Comparison of ENCODE assay signal across 13 cellular contexts in the genomic region with DNA sequence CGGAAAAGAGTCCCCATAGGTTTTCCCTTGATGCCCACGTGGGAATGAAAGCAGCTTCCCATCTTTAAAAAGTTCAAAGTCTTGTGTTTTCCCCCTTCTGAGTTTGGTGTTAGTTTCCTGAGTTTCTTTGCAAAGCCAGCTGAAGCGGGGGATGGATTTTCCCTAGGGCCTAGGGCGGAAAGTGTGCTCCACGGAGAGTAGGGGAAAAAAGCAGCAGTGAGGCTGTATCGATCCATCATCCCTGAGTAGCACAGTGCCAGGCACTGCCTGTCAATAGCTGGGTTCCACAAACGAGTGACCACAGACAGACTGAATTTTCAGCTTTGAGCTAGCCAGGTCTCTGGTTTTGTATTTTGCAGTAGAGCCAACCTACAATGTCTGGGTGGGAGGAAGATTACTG. TPM values are rescaled to one million over a fixed set of nuclear protein-coding genes. Genes with fewer than 3 reads are reported as not detected.
DNase-seq lines count a peak whose midpoint lies in the region; ATAC-seq and TF ChIP-seq lines count a peak whose summit lies in the region.
"Had no signal": no experiment of that assay in that cellular context is flagged by ENCODE, and none has a peak within 500 bp of the region (broad histone marks: within the 10 kb centered on the region; RNA-seq: fewer than 3 reads in every experiment).

No MANE protein-coding gene starts in this region.

- 38 to 49% (median 44%) methylated on average over 7 of the region's 7 CpGs for WGBS in heart left ventricle, 4 donors
- 47% methylated on average over 7 of the region's 7 CpGs for WGBS in hepatocyte (ENCODE audit: low lambda C conversion rate, missing lambda C conversion rate)
- 60 to 63% (median 61%) methylated on average over 7 of the region's 7 CpGs for WGBS in psoas muscle, 3 donors
- 46% methylated on average over 7 of the region's 7 CpGs for WGBS in urinary bladder

- H4K20me1 ChIP-seq in hepatocyte (ENCODE audit: insufficient read depth, poor library complexity, severe bottlenecking) (peaks cover 2% of the 10 kb centered on the region), MM.1S (ENCODE audit: insufficient read depth, low read length) (no peaks in the 10 kb centered on the region)

- H3K27me3 ChIP-seq in heart left ventricle (peaks cover 0 to 23% (median 0%) of the 10 kb centered on the region in 9 donors), hepatocyte (peaks cover 8% of the 10 kb centered on the region), psoas muscle (ENCODE audit: insufficient read depth in 3 of 3, low read length in 2 of 3) (no peaks in the 10 kb centered on the region), MM.1S (replicated peaks; ENCODE audit: insufficient read depth, low read length) (no peaks in the 10 kb centered on the region)
- H3K27me3 ChIP-seq in CD4-positive, alpha-beta memory T cell (ENCODE audit: insufficient read depth, low read length) = peaks cover 9% of the 10 kb centered on the region

- no peak for ATAC-seq in heart left ventricle
- ATAC-seq in Right ventricle myocardium inferior = no peak
- ATAC-seq in psoas muscle = no peak
- ATAC-seq in GM21515 (IDR thresholded peaks at IDR 0.05; ENCODE audit: unreplicated experiment) = no peak
- ATAC-seq: T-cell had no signal

- no peak overlapping the region for H3K9ac ChIP-seq in MM.1S (ENCODE audit: low read length)

- DNase-seq in heart left ventricle (no peak), Right ventricle myocardium inferior (ENCODE audit: missing footprints) (no peak), hepatocyte (ENCODE audit: low spot score) (no peak), psoas muscle (no peak), MM.1S (no peak)
- DNase-seq in CD4-positive, alpha-beta memory T cell = no peak
- DNase-seq: activated CD4-positive, alpha-beta T cell treated with anti-CD3 and anti-CD28 coated beads, Interleukin-2, amount 10 ng/mL, durations not matched to agents 24 days and 14 days; central memory CD4-positive, alpha-beta T cell; T-cell had no signal

- no peaks in the 10 kb centered on the region for H3K36me3 Mint-ChIP-seq in CD4-positive, alpha-beta memory T cell
- H3K36me3 Mint-ChIP-seq: T-cell had no signal

- H3K4me3 ChIP-seq in heart left ventricle = peak overlapping the region; percentile 43 to 84 (median 66)
- H3K4me3 ChIP-seq in hepatocyte = peak overlapping the region; percentile 89
- peak overlapping the region; percentile 89 for H3K4me3 ChIP-seq in psoas muscle
- H3K4me3 ChIP-seq in urinary bladder (ENCODE audit: low read depth, low read length) = peak overlapping the region; percentile 66
- H3K4me3 ChIP-seq in MM.1S (ENCODE audit: low read length) = no peak overlapping the region
- no peak overlapping the region for H3K4me3 ChIP-seq in CD4-positive, alpha-beta memory T cell (ENCODE audit: low read length in 2 of 2)

- no peaks in the 10 kb centered on the region for H3K4me1 Mint-ChIP-seq in CD4-positive, alpha-beta memory T cell
- H3K4me1 Mint-ChIP-seq: activated CD4-positive, alpha-beta T cell treated with anti-CD3 and anti-CD28 coated beads, Interleukin-2, amount 10 ng/mL, durations not matched to agents 24 days and 14 days had no signal

- H3K27ac Mint-ChIP-seq in CD4-positive, alpha-beta memory T cell = no peak overlapping the region
- H3K27ac Mint-ChIP-seq: activated CD4-positive, alpha-beta T cell treated with anti-CD3 and anti-CD28 coated beads, Interleukin-2, amount 10 ng/mL, durations not matched to agents 24 days and 14 days; stimulated activated naive CD8-positive, alpha-beta T cell treated with anti-CD3 and anti-CD28 coated beads, Interleukin-15, Interleukin-2, amounts not matched to agents 100 ng/mL and 50 ng/mL, for 24 hours; T-cell had no signal

- no peak for TF ChIP-seq POLR2A in heart left ventricle (IDR thresholded peaks at IDR 0.05)

- H3K27ac ChIP-seq in heart left ventricle (peak overlapping the region in 9 of 12 donors; percentile 33 to 86 (median 79)), hepatocyte (peak overlapping the region; percentile 86), psoas muscle (peak overlapping the region; percentile 82), urinary bladder (ENCODE audit: low read depth) (no peak overlapping the region), MM.1S (ENCODE audit: low read length) (no peak overlapping the region)
- H3K27ac ChIP-seq in CD4-positive, alpha-beta memory T cell (ENCODE audit: low read depth, low read length) = no peak overlapping the region

- H3K9me2 ChIP-seq in hepatocyte (replicated peaks; ENCODE audit: insufficient read depth) (no peaks in the 10 kb centered on the region), MM.1S (replicated peaks; ENCODE audit: insufficient read depth, low read length) (no peaks in the 10 kb centered on the region)

- H3K79me2 ChIP-seq in hepatocyte (peaks cover 25% of the 10 kb centered on the region), MM.1S (ENCODE audit: low read length) (no peaks in the 10 kb centered on the region)

- no peaks in the 10 kb centered on the region for H3F3A ChIP-seq in MM.1S (ENCODE audit: insufficient read depth, low read length)

- POLR2A ChIA-PET in CD4-positive, alpha-beta memory T cell (lab: Charles Lee; ENCODE audit: partially characterized antibody) = no interaction called here

- TF ChIP-seq CTCF in heart left ventricle (IDR thresholded peaks at IDR 0.05) = no peak
- no peak for TF ChIP-seq CTCF in hepatocyte (IDR thresholded peaks at IDR 0.05; ENCODE audit: poor library complexity)
- TF ChIP-seq CTCF in psoas muscle (IDR thresholded peaks at IDR 0.05) = no peak
- TF ChIP-seq CTCF in MM.1S (IDR thresholded peaks at IDR 0.05; ENCODE audit: low read length) = no peak

- no peaks in the 10 kb centered on the region for H3K36me3 ChIP-seq in heart left ventricle
- no peaks in the 10 kb centered on the region for H3K36me3 ChIP-seq in hepatocyte (replicated peaks; ENCODE audit: insufficient read depth, low read depth)
- no peaks in the 10 kb centered on the region for H3K36me3 ChIP-seq in psoas muscle (ENCODE audit: insufficient read depth in 1 of 2, low read depth in 1 of 2)
- no peaks in the 10 kb centered on the region for H3K36me3 ChIP-seq in urinary bladder (ENCODE audit: insufficient read depth)
- no peaks in the 10 kb centered on the region for H3K36me3 ChIP-seq in MM.1S (replicated peaks; ENCODE audit: insufficient read depth, low read length)
- H3K36me3 ChIP-seq in CD4-positive, alpha-beta memory T cell (ENCODE audit: insufficient read depth, low read length) = no peaks in the 10 kb centered on the region

- H3K4me2 ChIP-seq in hepatocyte (peak overlapping the region; percentile 99), MM.1S (ENCODE audit: low read depth, low read length) (no peak overlapping the region)

- H3K9me3 ChIP-seq in heart left ventricle (no peaks in the 10 kb centered on the region), hepatocyte (ENCODE audit: low read depth) (no peaks in the 10 kb centered on the region), psoas muscle (no peaks in the 10 kb centered on the region), MM.1S (replicated peaks; ENCODE audit: insufficient read depth, low read length) (no peaks in the 10 kb centered on the region)
- H3K9me3 ChIP-seq in CD4-positive, alpha-beta memory T cell (ENCODE audit: control insufficient read depth in 1 of 2, low read length in 2 of 2) = no peaks in the 10 kb centered on the region

- intact Hi-C loops in heart left ventricle (cut with DNase I) = loop anchor here in 7 of 10 donors (5.0 to 10.0 kb wide), 7 partner anchors 69 to 419 kb away; no protein-coding TSS in a partner anchor
- intact Hi-C loops in Right ventricle myocardium inferior (cut with DNase I) = loop anchor here (5.0 kb wide), 1 partner anchor 74 kb away; no protein-coding TSS in a partner anchor
- intact Hi-C loops in psoas muscle (cut with DNase I) = loop anchor here in 1 of 2 donors (5.0 kb wide), 1 partner anchor 89 kb away; no protein-coding TSS in a partner anchor
- intact Hi-C loops in CD4-positive, alpha-beta memory T cell (cut with micrococcal nuclease) = no loop called here

- CTCF ChIA-PET in CD4-positive, alpha-beta memory T cell (lab: Charles Lee; ENCODE audit: partially characterized antibody) = no interaction called here

- H3K4me1 ChIP-seq in heart left ventricle (peaks cover 0 to 40% (median 11%) of the 10 kb centered on the region in 12 donors), hepatocyte (ENCODE audit: insufficient read depth) (peaks cover 16% of the 10 kb centered on the region), psoas muscle (peaks cover 20% of the 10 kb centered on the region), urinary bladder (ENCODE audit: insufficient read depth) (no peaks in the 10 kb centered on the region), MM.1S (ENCODE audit: low read length) (no peaks in the 10 kb centered on the region)
- no peaks in the 10 kb centered on the region for H3K4me1 ChIP-seq in CD4-positive, alpha-beta memory T cell (ENCODE audit: insufficient read depth, low read length)

- peaks cover 0 to 2% (median 0%) of the 10 kb centered on the region in 8 donors for H3K9me3 Mint-ChIP-seq in CD4-positive, alpha-beta memory T cell
- H3K9me3 Mint-ChIP-seq: activated CD4-positive, alpha-beta T cell treated with anti-CD3 and anti-CD28 coated beads, Interleukin-2, amount 10 ng/mL, durations not matched to agents 24 days and 14 days; stimulated activated naive CD8-positive, alpha-beta T cell treated with anti-CD3 and anti-CD28 coated beads, Interleukin-15, Interleukin-2, amounts not matched to agents 100 ng/mL and 50 ng/mL, for 24 hours; T-cell had no signal

- H3K4me3 Mint-ChIP-seq in CD4-positive, alpha-beta memory T cell = no peak overlapping the region
- H3K4me3 Mint-ChIP-seq: activated CD4-positive, alpha-beta T cell treated with anti-CD3 and anti-CD28 coated beads, Interleukin-2, amount 10 ng/mL, durations not matched to agents 24 days and 14 days; stimulated activated naive CD8-positive, alpha-beta T cell treated with anti-CD3 and anti-CD28 coated beads, Interleukin-15, Interleukin-2, amounts not matched to agents 100 ng/mL and 50 ng/mL, for 24 hours had no signal

- peaks cover 28 to 36% of the 10 kb centered on the region in 2 donors for H3K27me3 Mint-ChIP-seq in CD4-positive, alpha-beta memory T cell

- H2AFZ ChIP-seq in hepatocyte (no peak overlapping the region), MM.1S (ENCODE audit: low read length) (no peak overlapping the region)

RNA-seq across cellular contexts. Expression of gene DAAM2, which starts 1.4 kb away (rescaled TPM):
- total RNA-seq in heart left ventricle (10 to 100 TPM; 11.5 to 20.9 (median 13.6) TPM), Right ventricle myocardium inferior (14.7 TPM), hepatocyte (11.4 and 15.1 TPM in 2 replicates), psoas muscle (10 to 100 TPM; 10.7 to 67.1 (median 23.4) TPM), urinary bladder (21.1 TPM)
- polyA plus RNA-seq in heart left ventricle (10 to 100 TPM in 1 of 2 donors, 1 to 10 TPM in 1; 6.4 to 13.5 TPM), hepatocyte (8.3 and 11.7 TPM in 2 replicates), psoas muscle (10 to 100 TPM in 2 of 3 donors, 1 to 10 TPM in 1; 7.0 to 43.8 (median 31.4) TPM), urinary bladder (25.9 TPM)
- total RNA-seq in CD4-positive, alpha-beta memory T cell = not detected
- polyA plus RNA-seq in CD4-positive, alpha-beta memory T cell = not detected
- total RNA-seq: A172; activated CD4-positive, alpha-beta T cell treated with anti-CD3 and anti-CD28 coated beads, Interleukin-2, amount 10 ng/mL, durations not matched to agents 24 days and 14 days had no signal

Comparison
In these comparisons a context has a peak if more than half of its experiments do, and no peak if none do; other contexts are left out.
1. H3K27ac ChIP-seq: peak in heart left ventricle (9 of 12), hepatocyte (single experiment) and psoas muscle (single experiment); none in urinary bladder (single experiment), MM.1S (single experiment) and CD4-positive, alpha-beta memory T cell (single experiment).
2. H3K4me3 ChIP-seq: peak in heart left ventricle (12 of 12), hepatocyte (single experiment), psoas muscle (single experiment) and urinary bladder (single experiment); none in MM.1S (single experiment) and CD4-positive, alpha-beta memory T cell (0 of 2).
3. RNA of gene DAAM2, which starts 1.4 kb away (total RNA-seq): 10.7 to 67.1 TPM in psoas muscle, 21.1 TPM in urinary bladder (single experiment), 11.4 to 15.1 TPM in hepatocyte, 14.7 TPM in Right ventricle myocardium inferior (single experiment) and 11.5 to 20.9 TPM in heart left ventricle; not detected in CD4-positive, alpha-beta memory T cell; every median in the first group is over 10 times any median in the second.